ENCODE assay signal across 1 cellular context in genomic region chr11:64561984-64562722, GRCh38.
TF ChIP-seq lines count a peak whose summit lies in the region.

No MANE protein-coding gene starts in this region.

TF ChIP-seq in IMR-90, 13 proteins besides CTCF, POLR2A, EP300 and RAD21:
- TF ChIP-seq RCOR1 (IDR thresholded peaks at IDR 0.05; ENCODE audit: insufficient replicate concordance, low read length) (no peak), BHLHE40 (IDR thresholded peaks at IDR 0.05; ENCODE audit: low read depth, low read length) (no peak), CHD1 (IDR thresholded peaks at IDR 0.05; ENCODE audit: low read depth, low read length) (no peak), MAFK (IDR thresholded peaks at IDR 0.05; ENCODE audit: low read depth, low read length) (no peak), ELK1 (IDR thresholded peaks at IDR 0.05; ENCODE audit: borderline replicate concordance, low read depth, low read length) (no peak), NFE2L2 (IDR thresholded peaks at IDR 0.05; ENCODE audit: low read depth, low read length) (no peak)
